23 cellular contexts compared by ENCODE assay signal in the genomic region with DNA sequence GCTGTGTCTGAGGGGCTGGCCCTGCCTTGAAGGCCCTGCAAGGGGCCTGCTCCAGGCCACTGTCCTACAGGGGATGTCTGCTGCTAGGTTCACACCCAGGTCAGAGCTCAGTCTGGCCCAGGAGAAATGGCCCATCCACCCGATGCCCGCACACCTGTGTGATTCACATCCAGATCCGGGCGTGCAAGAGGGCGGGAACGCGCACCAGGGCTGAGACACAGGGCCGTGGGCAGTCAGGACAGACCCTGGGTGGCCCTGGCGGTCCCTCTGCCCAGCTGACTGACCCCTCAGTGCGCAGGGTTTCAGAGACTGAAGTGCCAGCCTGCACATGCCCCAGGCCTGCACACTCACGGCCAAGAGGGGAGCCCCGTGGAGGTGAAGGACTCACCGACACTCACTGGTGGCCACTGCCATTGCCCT. TPM values are rescaled to one million over a fixed set of nuclear protein-coding genes. Genes with fewer than 3 reads are reported as not detected.
DNase-seq lines count a peak whose midpoint lies in the region; ATAC-seq and TF ChIP-seq lines count a peak whose summit lies in the region.
"Had no signal": no experiment of that assay in that cellular context is flagged by ENCODE, and none has a peak within 500 bp of the region (broad histone marks: within the 10 kb centered on the region; RNA-seq: fewer than 3 reads in every experiment).

No MANE protein-coding gene starts in this region.

- no peak for TF ChIP-seq CTCF in dorsolateral prefrontal cortex (IDR thresholded peaks at IDR 0.05 in 54 of 56, conservative IDR thresholded peaks at IDR 0.05 in 2 of 56; ENCODE audit: low read depth in 1 of 56, partially characterized antibody in 56 of 56)
- TF ChIP-seq CTCF in mucosa of descending colon (IDR thresholded peaks at IDR 0.05), result no peak
- TF ChIP-seq CTCF in thyroid gland (IDR thresholded peaks at IDR 0.05), result no peak
- TF ChIP-seq CTCF in upper lobe of right lung (IDR thresholded peaks at IDR 0.05), result no peak
- TF ChIP-seq CTCF in prostate gland (IDR thresholded peaks at IDR 0.05), result no peak

- H3K9me3 Mint-ChIP-seq in activated CD8-positive, alpha-beta memory T cell treated with anti-CD3 and anti-CD28 coated beads, Interleukin-2, amount 10 ng/mL, durations not matched to agents 7 days and 5 days (ENCODE audit: low read depth), result no peaks in the 10 kb centered on the region
- H3K9me3 Mint-ChIP-seq: immature natural killer cell; memory B cell; natural killer cell treated with Interleukin-12 subunit alpha and Interleukin-12 subunit beta and Interleukin-15 and Interleukin-18, amount 100 ng/mL, for 72 hours; T-helper 1 cell treated with Interleukin-12 subunit alpha and Interleukin-12 subunit beta and Interleukin-4 antibody, amounts not matched to agents 30 μg/mL and 1 μg/mL, for 36 hours; WTC11 had no signal

- no peak overlapping the region for H3K27ac Mint-ChIP-seq in activated CD8-positive, alpha-beta memory T cell treated with anti-CD3 and anti-CD28 coated beads, Interleukin-2, amount 10 ng/mL, durations not matched to agents 7 days and 5 days
- H3K27ac Mint-ChIP-seq: memory B cell; natural killer cell treated with Interleukin-12 subunit alpha and Interleukin-12 subunit beta and Interleukin-15 and Interleukin-18, amount 100 ng/mL, for 72 hours; T-helper 1 cell treated with Interleukin-12 subunit alpha and Interleukin-12 subunit beta and Interleukin-4 antibody, amounts not matched to agents 30 μg/mL and 1 μg/mL, for 36 hours had no signal

- CTCF ChIA-PET in activated CD8-positive, alpha-beta memory T cell treated with anti-CD3 and anti-CD28 coated beads, Interleukin-2, amount 10 ng/mL, durations not matched to agents 7 days and 5 days (lab: Charles Lee), result interaction anchor here (1.0 kb wide), 1 partner anchor 9 kb away, joined by 3 read pairs; no protein-coding TSS in a partner anchor

- H3K4me1 ChIP-seq in mucosa of descending colon (ENCODE audit: low read depth) (peaks cover 61% of the 10 kb centered on the region), thyroid gland (peaks cover 44 to 68% of the 10 kb centered on the region in 2 donors), upper lobe of right lung (peaks cover 76% of the 10 kb centered on the region), prostate gland (replicated peaks) (peaks cover 24% of the 10 kb centered on the region)

- peak; percentile 34 for DNase-seq in activated CD8-positive, alpha-beta memory T cell treated with anti-CD3 and anti-CD28 coated beads, Interleukin-2, amount 50 U/mL, for 48 hours
- no peak for DNase-seq in activated CD8-positive, alpha-beta memory T cell treated with anti-CD3 and anti-CD28 coated beads, Interleukin-2, amount 10 ng/mL, durations not matched to agents 7 days and 5 days
- DNase-seq in dorsolateral prefrontal cortex, result peak in 3 of 10 donors; percentile 4 to 37 (median 8)
- DNase-seq in mucosa of descending colon, result peak in 1 of 3 donors; percentile 31
- DNase-seq in thyroid gland, result no peak
- no peak for DNase-seq in anterior cingulate cortex (lab: John Stamatoyannopoulos, UW)
- no peak for DNase-seq in upper lobe of right lung
- DNase-seq in prostate gland (ENCODE audit: low spot score), result no peak
- DNase-seq: activated gamma-delta T cell, glutamatergic neuron, GOT3, immature natural killer cell, KBM-7, NCI-H1092, NCI-H2081 treated with DMSO at 0.1 percent for 48 hours, NCI-H524, SHP77 had no signal

- no peaks in the 10 kb centered on the region for H3K27me3 Mint-ChIP-seq in activated CD8-positive, alpha-beta memory T cell treated with anti-CD3 and anti-CD28 coated beads, Interleukin-2, amount 10 ng/mL, durations not matched to agents 7 days and 5 days
- H3K27me3 Mint-ChIP-seq: CD4-positive, CD25-positive, alpha-beta regulatory T cell; memory B cell; natural killer cell treated with Interleukin-12 subunit alpha and Interleukin-12 subunit beta and Interleukin-15 and Interleukin-18, amount 100 ng/mL, for 72 hours had no signal

- H3K27me3 ChIP-seq in dorsolateral prefrontal cortex (no peaks in the 10 kb centered on the region), thyroid gland (no peaks in the 10 kb centered on the region), upper lobe of right lung (no peaks in the 10 kb centered on the region), prostate gland (replicated peaks; ENCODE audit: insufficient read depth) (no peaks in the 10 kb centered on the region)
- H3K27me3 ChIP-seq: right atrium auricular region had no signal

- H3K27ac ChIP-seq in dorsolateral prefrontal cortex (peak overlapping the region in 57 of 59 donors; percentile 13 to 98 (median 82)), thyroid gland (peak overlapping the region in 2 of 3 donors; percentile 56 to 58), upper lobe of right lung (no peak overlapping the region), prostate gland (peak overlapping the region in 1 of 2 donors; percentile 69)
- H3K27ac ChIP-seq: right atrium auricular region had no signal

- intact Hi-C loops in dorsolateral prefrontal cortex (cut with DNase I), result loop anchor here (2.0 to 5.0 kb wide), 2 partner anchors 35 to 87 kb away; a partner anchor contains a TSS
- intact Hi-C loops in mucosa of descending colon (cut with DNase I, micrococcal nuclease), result no loop called here
- intact Hi-C loops in thyroid gland (cut with DNase I), result loop anchor here (5.0 kb wide), 1 partner anchor 40 kb away; no protein-coding TSS in a partner anchor
- intact Hi-C loops in upper lobe of right lung (cut with DNase I), result no loop called here
- intact Hi-C loops in prostate gland (cut with DNase I), result no loop called here

- H3K36me3 ChIP-seq in mucosa of descending colon (ENCODE audit: low read depth) (no peaks in the 10 kb centered on the region), thyroid gland (no peaks in the 10 kb centered on the region), upper lobe of right lung (peaks cover 7% of the 10 kb centered on the region), prostate gland (no peaks in the 10 kb centered on the region)
- H3K36me3 ChIP-seq: right atrium auricular region had no signal

- WGBS in thyroid gland, 2 donors, result 89 to 100% methylated on average over 1 to 13 of the region's 13 CpGs
- WGBS in prostate gland, result 89% methylated on average over 13 of the region's 13 CpGs

- H3K9me3 ChIP-seq in mucosa of descending colon (no peaks in the 10 kb centered on the region), thyroid gland (no peaks in the 10 kb centered on the region), upper lobe of right lung (no peaks in the 10 kb centered on the region), prostate gland (no peaks in the 10 kb centered on the region)
- H3K9me3 ChIP-seq: right atrium auricular region had no signal

- no peak overlapping the region for H3K4me3 Mint-ChIP-seq in activated CD8-positive, alpha-beta memory T cell treated with anti-CD3 and anti-CD28 coated beads, Interleukin-2, amount 10 ng/mL, durations not matched to agents 7 days and 5 days
- H3K4me3 Mint-ChIP-seq: immature natural killer cell; memory B cell; natural killer cell treated with Interleukin-12 subunit alpha and Interleukin-12 subunit beta and Interleukin-15 and Interleukin-18, amount 100 ng/mL, for 72 hours; T-helper 1 cell treated with Interleukin-12 subunit alpha and Interleukin-12 subunit beta and Interleukin-4 antibody, amounts not matched to agents 30 μg/mL and 1 μg/mL, for 36 hours; WTC11 had no signal

- H3K36me3 Mint-ChIP-seq in activated CD8-positive, alpha-beta memory T cell treated with anti-CD3 and anti-CD28 coated beads, Interleukin-2, amount 10 ng/mL, durations not matched to agents 7 days and 5 days, result no peaks in the 10 kb centered on the region
- H3K36me3 Mint-ChIP-seq: natural killer cell treated with Interleukin-12 subunit alpha and Interleukin-12 subunit beta and Interleukin-15 and Interleukin-18, amount 100 ng/mL, for 72 hours; WTC11 had no signal

- no peak for TF ChIP-seq POLR2A in thyroid gland (IDR thresholded peaks at IDR 0.05)
- no peak for TF ChIP-seq POLR2A in prostate gland (IDR thresholded peaks at IDR 0.05)

- peaks cover 2% of the 10 kb centered on the region for H3K4me1 Mint-ChIP-seq in activated CD8-positive, alpha-beta memory T cell treated with anti-CD3 and anti-CD28 coated beads, Interleukin-2, amount 10 ng/mL, durations not matched to agents 7 days and 5 days

- peak overlapping the region in 11 of 59 donors; percentile 10 to 97 (median 40) for H3K4me3 ChIP-seq in dorsolateral prefrontal cortex
- no peak overlapping the region for H3K4me3 ChIP-seq in mucosa of descending colon
- H3K4me3 ChIP-seq in thyroid gland (replicated peaks in 1 of 3), result no peak overlapping the region
- H3K4me3 ChIP-seq in upper lobe of right lung, result no peak overlapping the region
- no peak overlapping the region for H3K4me3 ChIP-seq in prostate gland
- H3K4me3 ChIP-seq: right atrium auricular region had no signal

- no peak for ATAC-seq in activated CD8-positive, alpha-beta memory T cell treated with anti-CD3 and anti-CD28 coated beads, Interleukin-2, amount 10 ng/mL, durations not matched to agents 7 days and 5 days
- ATAC-seq in mucosa of descending colon (peak; percentile 4), upper lobe of right lung (no peak)
- ATAC-seq: natural killer cell treated with Interleukin-12 subunit alpha and Interleukin-12 subunit beta and Interleukin-15 and Interleukin-18, amount 100 ng/mL, for 72 hours; WTC11 had no signal

RNA-seq across cellular contexts. Expression of a gene that starts 7.4 kb away (rescaled TPM):
- total RNA-seq in activated CD8-positive, alpha-beta memory T cell treated with anti-CD3 and anti-CD28 coated beads, Interleukin-2, amount 10 ng/mL, durations not matched to agents 7 days and 5 days, result 10 to 100 TPM; 33.3 to 35.8 TPM
- 100 to 1,000 TPM; 129 to 348 (median 261) TPM for total RNA-seq in dorsolateral prefrontal cortex
- 10 to 100 TPM; 62.4 to 65.4 (median 62.5) TPM for total RNA-seq in mucosa of descending colon
- total RNA-seq in thyroid gland, result 10 to 100 TPM; 37.1 to 74.4 (median 65.7) TPM
- total RNA-seq in upper lobe of right lung, result 71.1 TPM
- total RNA-seq in prostate gland, result 100 to 1,000 TPM in 1 of 2 donors, 10 to 100 TPM in 1; 72.8 to 161 TPM

Comparison
In these comparisons a context has a peak if more than half of its experiments do, and no peak if none do; other contexts are left out.
1. intact Hi-C loops: an anchor here in dorsolateral prefrontal cortex (2.0 to 5.0 kb wide) and thyroid gland (5.0 kb wide); none called in mucosa of descending colon, upper lobe of right lung and prostate gland.